In genomic region chr9:128276008-128276573, GRCh38 we compare ENCODE assay signal across 8 cellular contexts. TPM values are rescaled to one million over a fixed set of nuclear protein-coding genes. Genes with fewer than 3 reads are reported as not detected.
DNase-seq lines count a peak whose midpoint lies in the region; ATAC-seq, FAIRE-seq and TF ChIP-seq lines count a peak whose summit lies in the region.

SWI5 (plus strand) TSS chr9:128276276.

- H3K27ac ChIP-seq in IMR-90 (ENCODE audit: insufficient read depth, low read length), result peak within 1 kb of the TSS; percentile 91
- H3K27ac ChIP-seq in OCI-LY7 (ENCODE audit: low read depth, low read length, poor library complexity, severe bottlenecking), result peak within 1 kb of the TSS; percentile 10
- H3K27ac ChIP-seq in endothelial cell of umbilical vein (ENCODE audit: insufficient read depth, low read depth, low read length), result peak within 1 kb of the TSS; percentile 89

- peak within 1 kb of the TSS; percentile 99 for H2AK9ac ChIP-seq in IMR-90 (replicated peaks; ENCODE audit: low read depth, low read length, poor library complexity)

- H3K14ac ChIP-seq in IMR-90 (replicated peaks; ENCODE audit: low read depth, low read length), result peak within 1 kb of the TSS; percentile 99

- H3K36me3 ChIP-seq in IMR-90 (ENCODE audit: control insufficient read depth, insufficient read depth, low read length) (peaks cover 17% of the 10 kb centered on the region), OCI-LY7 (ENCODE audit: insufficient read depth, low read length) (peaks cover 20% of the 10 kb centered on the region; the same call in 1 of the 2 replicates), endothelial cell of umbilical vein (ENCODE audit: control insufficient read depth in 2 of 2, extremely low read depth in 1 of 2, insufficient read depth in 2 of 2, low read length in 2 of 2) (peaks cover 2 to 10% of the 10 kb centered on the region in 2 experiments)

- POLR2A ChIA-PET in IMR-90 (lab: Charles Lee; ENCODE audit: unreplicated experiment) (interaction anchor here (0.8 kb wide), 1 partner anchor 95 kb away, joined by 4 read pairs; the partner anchor contains the start of gene URM1), OCI-LY7 (lab: Charles Lee) (interaction anchor here (0.6 to 1.2 kb wide), 7 partner anchors 8 to 188 kb away, joined by 3 to 6 read pairs (median 3); no protein-coding TSS in a partner anchor), endothelial cell of umbilical vein (lab: Charles Lee) (interaction anchor here (0.5 kb wide), 1 partner anchor 1548 kb away, joined by 7 read pairs; the partner anchor contains the start of gene TOR1A)

- peak within 1 kb of the TSS; percentile 96 for H3K4me3 ChIP-seq in IMR-90 (ENCODE audit: insufficient read depth, low read depth, low read length)
- H3K4me3 ChIP-seq in OCI-LY7 (ENCODE audit: low read depth, low read length, poor library complexity, severe bottlenecking), result peak within 1 kb of the TSS; percentile 97
- peak within 1 kb of the TSS; percentile 80 to 95 (median 81) for H3K4me3 ChIP-seq in endothelial cell of umbilical vein (replicated peaks in 1 of 3; ENCODE audit: insufficient read depth in 1 of 3, low read depth in 1 of 3, low read length in 3 of 3)

- H3K9me3 ChIP-seq in IMR-90 (ENCODE audit: control insufficient read depth, insufficient read depth, low read length) (no peaks in the 10 kb centered on the region), OCI-LY7 (ENCODE audit: low read length) (no peaks in the 10 kb centered on the region), endothelial cell of umbilical vein (replicated peaks; ENCODE audit: control insufficient read depth, insufficient read depth, low read length) (no peaks in the 10 kb centered on the region)

- peak within 1 kb of the TSS; percentile 49; the same call in 1 of the 2 replicates for H2BK120ac ChIP-seq in IMR-90 (ENCODE audit: low read depth, low read length)

- H4K20me1 ChIP-seq in IMR-90 (ENCODE audit: insufficient read depth, low read length) (peaks cover 21% of the 10 kb centered on the region), OCI-LY7 (ENCODE audit: insufficient read depth, low read length) (no peaks in the 10 kb centered on the region), endothelial cell of umbilical vein (replicated peaks; ENCODE audit: control insufficient read depth, extremely low read depth, insufficient read depth, low read length) (no peaks in the 10 kb centered on the region)

- H2AFZ ChIP-seq in IMR-90 (replicated peaks; ENCODE audit: low read length, poor library complexity) (peak within 1 kb of the TSS; percentile 95), OCI-LY7 (ENCODE audit: low read length) (peak within 1 kb of the TSS; percentile 85), endothelial cell of umbilical vein (ENCODE audit: low read depth, low read length) (peak within 1 kb of the TSS; percentile 68)

- H3K56ac ChIP-seq in IMR-90 (ENCODE audit: extremely low read depth, insufficient read depth, low read length), result peak within 1 kb of the TSS; percentile 72

- H3K23ac ChIP-seq in IMR-90 (ENCODE audit: low read depth, low read length), result peak within 1 kb of the TSS; percentile 91

- H3K27me3 ChIP-seq in IMR-90 (ENCODE audit: control insufficient read depth, insufficient read depth, low read length) (no peaks in the 10 kb centered on the region), endothelial cell of umbilical vein (ENCODE audit: control insufficient read depth in 2 of 2, insufficient read depth in 2 of 2, low read length in 2 of 2) (no peaks in the 10 kb centered on the region)

- intact Hi-C loops in IMR-90 (cut with micrococcal nuclease) (no loop called here), OCI-LY7 (cut with micrococcal nuclease; ENCODE audit: unreplicated experiment) (loop anchor here (5.0 kb wide), 1 partner anchor 46 kb away; the partner anchor contains the start of genes COQ4 and TRUB2), endothelial cell of umbilical vein (cut with micrococcal nuclease) (loop anchor here (1.0 kb wide), 2 partner anchors 19 to 116 kb away; partner anchors contain the start of gene BBLN)

- no peaks in the 10 kb centered on the region for H3K9me2 ChIP-seq in OCI-LY7 (ENCODE audit: insufficient read depth, low read length)

- dilution Hi-C loops in IMR-90 (cut with HindIII; ENCODE audit: low sequenced_read_pairs, unreplicated experiment) (no loop called here), endothelial cell of umbilical vein (cut with MboI; ENCODE audit: extremely low pct_ligation_motif_present, low sequenced_read_pairs) (no loop called here)

- H3K4me2 ChIP-seq in IMR-90 (ENCODE audit: low read depth, low read length) (peak within 1 kb of the TSS; percentile 97), OCI-LY7 (ENCODE audit: low read length) (peak within 1 kb of the TSS; percentile 100), endothelial cell of umbilical vein (ENCODE audit: insufficient read depth, low read length) (peak within 1 kb of the TSS; percentile 86)

- H3K9me1 ChIP-seq in IMR-90 (ENCODE audit: insufficient read depth, low read length) (peaks cover 13% of the 10 kb centered on the region), endothelial cell of umbilical vein (replicated peaks; ENCODE audit: control insufficient read depth, extremely low read depth, insufficient read depth, low read length) (no peaks in the 10 kb centered on the region)

- TF ChIP-seq POLR2A in IMR-90 (IDR thresholded peaks at IDR 0.05; ENCODE audit: low read depth, low read length), result no peak
- peak; percentile 89 for TF ChIP-seq POLR2A in endothelial cell of umbilical vein (IDR thresholded peaks at IDR 0.05; ENCODE audit: low read depth, low read length)

- peak within 1 kb of the TSS; percentile 33; the same call in 1 of the 3 replicates for H2BK15ac ChIP-seq in IMR-90 (ENCODE audit: low read depth, low read length)

- H3K9ac ChIP-seq in IMR-90 (ENCODE audit: low read depth, low read length), result peak within 1 kb of the TSS; percentile 94
- peak within 1 kb of the TSS; percentile 95 for H3K9ac ChIP-seq in endothelial cell of umbilical vein (replicated peaks; ENCODE audit: extremely low read depth, insufficient read depth, low read length)

- H3K79me2 ChIP-seq in OCI-LY7 (ENCODE audit: insufficient read depth, low read depth, low read length) (peaks cover 9% of the 10 kb centered on the region; the same call in 1 of the 2 replicates), endothelial cell of umbilical vein (ENCODE audit: control insufficient read depth, insufficient read depth, low read length) (peaks cover 27% of the 10 kb centered on the region)

- FAIRE-seq in endothelial cell of umbilical vein (lab: Jason Lieb, UNC), result peak; percentile 99

- H3K79me1 ChIP-seq in IMR-90 (ENCODE audit: low read depth in 1 of 2, low read length in 2 of 2), result peaks cover 23 to 65% of the 10 kb centered on the region in 2 experiments

- no peak for TF ChIP-seq CTCF in IMR-90 (conservative IDR thresholded peaks at IDR 0.05; ENCODE audit: low read depth, low read length)
- no peak for TF ChIP-seq CTCF in OCI-LY7 (conservative IDR thresholded peaks at IDR 0.05; ENCODE audit: low read length)
- TF ChIP-seq CTCF in endothelial cell of umbilical vein (IDR thresholded peaks at IDR 0.05; ENCODE audit: extremely low read depth in 1 of 2, insufficient read depth in 1 of 2, low read depth in 1 of 2, low read length in 2 of 2), result no peak

- ATAC-seq in GM21529 (IDR thresholded peaks at IDR 0.05; ENCODE audit: unreplicated experiment) (peak; percentile 95), IMR-90 (ENCODE audit: low read depth) (peak; percentile 90)

- H2BK5ac ChIP-seq in IMR-90 (ENCODE audit: low read depth, low read length, poor library complexity, severe bottlenecking), result peak within 1 kb of the TSS; percentile 89

- 1% methylated on average over 21 of the region's 38 CpGs; no CpG with 5 or more reads in 1 of the 2 experiments for WGBS in IMR-90 (ENCODE audit: extremely low coverage in 2 of 2, insufficient read length in 1 of 2), 2 experiments

- no peak within 1 kb of the TSS for H2BK20ac ChIP-seq in IMR-90 (ENCODE audit: low read depth, low read length)

- H4K91ac ChIP-seq in IMR-90 (ENCODE audit: insufficient read depth, low read depth, low read length), result peak within 1 kb of the TSS; percentile 73

- CTCF ChIA-PET in IMR-90 (lab: Yijun Ruan, JAX) (interaction anchor here (0.6 kb wide), 1 partner anchor 744 kb away, joined by 5 read pairs; no protein-coding TSS in a partner anchor), OCI-LY7 (lab: Charles Lee; ENCODE audit: unreplicated experiment) (interaction anchor here (1.0 kb wide), 1 partner anchor 65 kb away, joined by 5 read pairs; no protein-coding TSS in a partner anchor), endothelial cell of umbilical vein (lab: Charles Lee) (interaction anchor here (0.7 to 1.1 kb wide), 6 partner anchors 19 to 145 kb away, joined by 3 to 7 read pairs (median 5); partner anchors contain the start of gene CERCAM)

- in situ Hi-C loops in IMR-90 (cut with MboI; ENCODE audit: low sequenced_read_pairs), result no loop called here

- peak within 1 kb of the TSS; percentile 72 for H3K18ac ChIP-seq in IMR-90 (ENCODE audit: low read depth, low read length)

- H2AK5ac ChIP-seq in IMR-90 (ENCODE audit: low read depth, low read length), result peak within 1 kb of the TSS; percentile 76

- no TSS peak for BruUV-seq in IMR-90 (replicated peaks; lab: Mats Ljungman, UMichigan)
- BruUV-seq in OCI-LY7 (replicated peaks; lab: Mats Ljungman, UMichigan), result no TSS peak
- TSS peak; percentile 51 for BruUV-seq in endothelial cell of umbilical vein (replicated peaks; lab: Mats Ljungman, UMichigan)

- peak; percentile 95 for DNase-seq in DMS114 treated with DMSO at 0.1 percent for 48 hours (lab: John Stamatoyannopoulos, UW; ENCODE audit: unreplicated experiment)
- peak; percentile 99 for DNase-seq in IMR-90
- DNase-seq in OCI-LY7 (ENCODE audit: low spot score), result peak; percentile 100
- peak; percentile 100 for DNase-seq in activated T-cell treated with anti-CD3 and anti-CD28 coated beads for 1 hour (ENCODE audit: low read depth)
- peak; percentile 100 for DNase-seq in endothelial cell of umbilical vein (ENCODE audit: low read depth, low spot score)
- peak; percentile 100 for DNase-seq in middle frontal gyrus (ENCODE audit: extremely low spot score, low spot score)
- DNase-seq in stimulated activated CD8-positive, alpha-beta memory T cell treated with anti-CD3 and anti-CD28 coated beads, Interleukin-2, amount 100 ng/mL, for 1 hour (ENCODE audit: low read depth in 2 of 2), result peak; percentile 100

- H4K8ac ChIP-seq in IMR-90 (ENCODE audit: low read depth in 2 of 2, low read length in 2 of 2), result peak within 1 kb of the TSS; percentile 48 to 89; a peak in 3 of 4 replicates

- peak within 1 kb of the TSS; percentile 97 for H3K4ac ChIP-seq in IMR-90 (ENCODE audit: low read depth, low read length)

- H3K4me1 ChIP-seq in IMR-90 (ENCODE audit: control insufficient read depth, insufficient read depth, low read length) (peaks cover 7% of the 10 kb centered on the region), OCI-LY7 (ENCODE audit: insufficient read depth, low read length, poor library complexity, severe bottlenecking) (peaks cover 16% of the 10 kb centered on the region), endothelial cell of umbilical vein (ENCODE audit: control insufficient read depth, extremely low read depth, insufficient read depth, low read length) (peaks cover 27% of the 10 kb centered on the region)

- TF ChIP-seq RAD21 in IMR-90 (IDR thresholded peaks at IDR 0.05; ENCODE audit: low read length), result no peak

- peak within 1 kb of the TSS; percentile 93 for H4K5ac ChIP-seq in IMR-90 (ENCODE audit: low read depth, low read length)

RNA-seq across cellular contexts. Expression of gene SWI5, which starts in this region (rescaled TPM):
- total RNA-seq in IMR-90 (2012; rRNA removed), result 37.5 and 38.9 TPM in 2 replicates
- 93.5 and 99.7 TPM in 2 replicates for polyA plus RNA-seq in IMR-90 (2012; rRNA removed)
- polyA plus RNA-seq in IMR-90 (2012; cell fraction: cytosol; rRNA removed), result 67.9 and 73.4 TPM in 2 replicates
- polyA plus RNA-seq in IMR-90 (2012; cell fraction: nucleus; rRNA removed; ENCODE audit: low replicate concordance), result 21.7 and 25.2 TPM in 2 replicates
- total RNA-seq in OCI-LY7 (2014; rRNA removed; shearing (Covaris generic)), result 22.7 and 26.2 TPM in 2 replicates
- total RNA-seq in OCI-LY7 (2022), result 16.8 and 18.2 TPM in 2 replicates
- total RNA-seq in endothelial cell of umbilical vein, result 21.2 and 25.2 TPM in 2 replicates
- polyA plus RNA-seq in endothelial cell of umbilical vein, result 58.0 and 62.0 TPM in 2 replicates
- 76.4 and 82.8 TPM in 2 replicates for polyA plus RNA-seq in endothelial cell of umbilical vein (2011; cell fraction: cytosol; rRNA removed)
- polyA plus RNA-seq in endothelial cell of umbilical vein (2011; cell fraction: nucleus; rRNA removed), result 23.2 and 25.4 TPM in 2 replicates
- polyA plus RNA-seq in endothelial cell of umbilical vein (2012), result 38.5 and 41.5 TPM in 2 replicates
- polyA minus RNA-seq in endothelial cell of umbilical vein, result 17.0 and 20.1 TPM in 2 replicates
- 28.7 TPM for polyA minus RNA-seq in endothelial cell of umbilical vein (2011; cell fraction: cytosol; rRNA and poly(A)+ RNA removed)
- polyA minus RNA-seq in endothelial cell of umbilical vein (2011; cell fraction: nucleus; rRNA and poly(A)+ RNA removed), result 3.7 and 4.8 TPM in 2 replicates

Comparison
In these comparisons a context has a peak if more than half of its experiments do, and no peak if none do; other contexts are left out.
1. Peak in every context shown above with its lines: DNase-seq, ATAC-seq, H3K4me3 ChIP-seq and H3K27ac ChIP-seq.
2. H3K27ac ChIP-seq: peak in every context shown above with its lines; median percentile 91 in IMR-90; 89 in endothelial cell of umbilical vein; 10 in OCI-LY7.